ENCODE assay signal across 9 cellular contexts in genomic region chr17:42484304-42484703, GRCh38. TPM values are rescaled to one million over a fixed set of nuclear protein-coding genes. Genes with fewer than 3 reads are reported as not detected.
DNase-seq lines count a peak whose midpoint lies in the region; ATAC-seq and TF ChIP-seq lines count a peak whose summit lies in the region.
"Had no signal": no experiment of that assay in that cellular context is flagged by ENCODE, and none has a peak within 500 bp of the region (broad histone marks: within the 10 kb centered on the region; RNA-seq: fewer than 3 reads in every experiment).

No MANE protein-coding gene starts in this region.

- no peak overlapping the region for H3K27ac ChIP-seq in CD4-positive, alpha-beta T cell (ENCODE audit: low read depth, low read length)

- no peaks in the 10 kb centered on the region for H3K9me3 Mint-ChIP-seq in CD4-positive, alpha-beta T cell
- H3K9me3 Mint-ChIP-seq in activated naive CD4-positive, alpha-beta T cell treated with anti-CD3 and anti-CD28 coated beads, Interleukin-2, amount 50 U/mL, for 72 hours: no peaks in the 10 kb centered on the region
- no peaks in the 10 kb centered on the region for H3K9me3 Mint-ChIP-seq in nephron progenitor cell

- H3K36me3 Mint-ChIP-seq in CD4-positive, alpha-beta T cell (ENCODE audit: low read depth): peaks cover 39% of the 10 kb centered on the region
- H3K36me3 Mint-ChIP-seq in activated naive CD4-positive, alpha-beta T cell treated with anti-CD3 and anti-CD28 coated beads, Interleukin-2, amount 50 U/mL, for 72 hours: peaks cover 6 to 15% of the 10 kb centered on the region in 2 donors
- H3K36me3 Mint-ChIP-seq in nephron progenitor cell (ENCODE audit: low read depth): peaks cover 48% of the 10 kb centered on the region

- H3K9me3 ChIP-seq in CD4-positive, alpha-beta T cell (ENCODE audit: control insufficient read depth, low read length): no peaks in the 10 kb centered on the region
- no peaks in the 10 kb centered on the region for H3K9me3 ChIP-seq in MG63
- H3K9me3 ChIP-seq: BE2C had no signal

- peak overlapping the region; percentile 52 for H3K4me3 Mint-ChIP-seq in CD4-positive, alpha-beta T cell
- no peak overlapping the region for H3K4me3 Mint-ChIP-seq in nephron progenitor cell

- no peak overlapping the region for H3K4me3 ChIP-seq in MG63

- H3K27me3 Mint-ChIP-seq in CD4-positive, alpha-beta T cell: no peaks in the 10 kb centered on the region
- no peaks in the 10 kb centered on the region for H3K27me3 Mint-ChIP-seq in nephron progenitor cell (ENCODE audit: low read depth, poor library complexity)

- CTCF ChIA-PET in CD4-positive, alpha-beta T cell (lab: Charles Lee): no interaction called here

- POLR2A ChIA-PET in CD4-positive, alpha-beta T cell (lab: Charles Lee): interaction anchor here (0.6 to 0.8 kb wide), 2 partner anchors 96 to 236 kb away, joined by 3 read pairs; partner anchors contain the start of gene STAT3

- no peak for TF ChIP-seq CTCF in CD4-positive, alpha-beta T cell (IDR thresholded peaks at IDR 0.05)
- no peak for TF ChIP-seq CTCF in nephron progenitor cell (IDR thresholded peaks at IDR 0.05)

- peaks cover 39% of the 10 kb centered on the region for H3K4me1 Mint-ChIP-seq in CD4-positive, alpha-beta T cell (ENCODE audit: low read depth)
- no peaks in the 10 kb centered on the region for H3K4me1 Mint-ChIP-seq in nephron progenitor cell

- peak overlapping the region; percentile 32 for H3K27ac Mint-ChIP-seq in CD4-positive, alpha-beta T cell
- peak overlapping the region; percentile 53 to 89 for H3K27ac Mint-ChIP-seq in activated naive CD4-positive, alpha-beta T cell treated with anti-CD3 and anti-CD28 coated beads, Interleukin-2, amount 50 U/mL, for 72 hours
- no peak overlapping the region for H3K27ac Mint-ChIP-seq in nephron progenitor cell

- peak; percentile 95 for ATAC-seq in CD4-positive, alpha-beta T cell (ENCODE audit: poor library complexity)
- peak; percentile 93 to 99 for ATAC-seq in activated CD4-positive, CD25-positive, alpha-beta regulatory T cell treated with anti-CD3 and anti-CD28 coated beads, Interleukin-2, amount 50 U/mL, for 24 hours
- peak; percentile 97 to 98 for ATAC-seq in activated naive CD4-positive, alpha-beta T cell treated with anti-CD3 and anti-CD28 coated beads, Interleukin-2, amount 50 U/mL, for 72 hours
- ATAC-seq in HG02759 (IDR thresholded peaks at IDR 0.05; ENCODE audit: unreplicated experiment): no peak
- ATAC-seq in GM18858 (IDR thresholded peaks at IDR 0.05; ENCODE audit: unreplicated experiment): no peak

- intact Hi-C loops in CD4-positive, alpha-beta T cell (cut with DNase I, micrococcal nuclease): loop anchor here in 1 of 2 experiments (2.0 to 10.0 kb wide), 2 partner anchors 26 to 50 kb away; partner anchors contain the start of gene ATP6V0A1

- H3K27me3 ChIP-seq in CD4-positive, alpha-beta T cell (ENCODE audit: control insufficient read depth, insufficient read depth, low read length): no peaks in the 10 kb centered on the region
- H3K27me3 ChIP-seq in MG63: no peaks in the 10 kb centered on the region
- H3K27me3 ChIP-seq: BE2C had no signal

- peak; percentile 33 to 74 (median 46) for DNase-seq in CD4-positive, alpha-beta T cell
- peak; percentile 77 to 81 for DNase-seq in activated naive CD4-positive, alpha-beta T cell treated with anti-CD3 and anti-CD28 coated beads, Interleukin-2, amount 50 U/mL, for 72 hours (ENCODE audit: low spot score in 2 of 2)
- DNase-seq in stimulated activated CD4-positive, alpha-beta T cell treated with anti-CD3 and anti-CD28 coated beads, Interleukin-15, amount 100 ng/mL, for 24 hours: peak; percentile 80
- no peak for DNase-seq in nephron progenitor cell
- no peak for DNase-seq in MG63
- DNase-seq: BE2C had no signal

- peaks cover 87% of the 10 kb centered on the region for H3K36me3 ChIP-seq in MG63

RNA-seq across cellular contexts. Expression of gene ATP6V0A1, which starts 25.6 kb away (rescaled TPM):
- total RNA-seq in CD4-positive, alpha-beta T cell: 10 to 100 TPM; 10.4 to 14.4 TPM
- total RNA-seq in activated naive CD4-positive, alpha-beta T cell treated with anti-CD3 and anti-CD28 coated beads, Interleukin-2, amount 50 U/mL, for 72 hours: 10 to 100 TPM; 14.9 to 25.5 TPM
- total RNA-seq in MG63 (2014; rRNA removed; shearing (Covaris generic); ENCODE audit: low replicate concordance): 15.9 and 28.0 TPM in 2 replicates

RNA-seq across cellular contexts. Expression of gene NAGLU, which starts 51.7 kb away (rescaled TPM):
- total RNA-seq in CD4-positive, alpha-beta T cell: 1 to 10 TPM; 7.8 TPM
- 10 to 100 TPM; 13.1 to 16.9 TPM for total RNA-seq in activated naive CD4-positive, alpha-beta T cell treated with anti-CD3 and anti-CD28 coated beads, Interleukin-2, amount 50 U/mL, for 72 hours
- total RNA-seq in MG63 (2014; rRNA removed; shearing (Covaris generic); ENCODE audit: low replicate concordance): 18.5 and 46.4 TPM in 2 replicates

Comparison
In these comparisons a context has a peak if more than half of its experiments do, and no peak if none do; other contexts are left out.
1. ATAC-seq: peak in CD4-positive, alpha-beta T cell (single experiment), activated CD4-positive, CD25-positive, alpha-beta regulatory T cell treated with anti-CD3 and anti-CD28 coated beads, Interleukin-2, amount 50 U/mL, for 24 hours (2 of 2) and activated naive CD4-positive, alpha-beta T cell treated with anti-CD3 and anti-CD28 coated beads, Interleukin-2, amount 50 U/mL, for 72 hours (2 of 2); none in HG02759 (single experiment) and GM18858 (single experiment).
2. DNase-seq: peak in CD4-positive, alpha-beta T cell (10 of 10), activated naive CD4-positive, alpha-beta T cell treated with anti-CD3 and anti-CD28 coated beads, Interleukin-2, amount 50 U/mL, for 72 hours (2 of 2) and stimulated activated CD4-positive, alpha-beta T cell treated with anti-CD3 and anti-CD28 coated beads, Interleukin-15, amount 100 ng/mL, for 24 hours (single experiment); none in nephron progenitor cell (single experiment) and MG63 (single experiment).